ENCODE assay signal across 8 cellular contexts in the genomic region with DNA sequence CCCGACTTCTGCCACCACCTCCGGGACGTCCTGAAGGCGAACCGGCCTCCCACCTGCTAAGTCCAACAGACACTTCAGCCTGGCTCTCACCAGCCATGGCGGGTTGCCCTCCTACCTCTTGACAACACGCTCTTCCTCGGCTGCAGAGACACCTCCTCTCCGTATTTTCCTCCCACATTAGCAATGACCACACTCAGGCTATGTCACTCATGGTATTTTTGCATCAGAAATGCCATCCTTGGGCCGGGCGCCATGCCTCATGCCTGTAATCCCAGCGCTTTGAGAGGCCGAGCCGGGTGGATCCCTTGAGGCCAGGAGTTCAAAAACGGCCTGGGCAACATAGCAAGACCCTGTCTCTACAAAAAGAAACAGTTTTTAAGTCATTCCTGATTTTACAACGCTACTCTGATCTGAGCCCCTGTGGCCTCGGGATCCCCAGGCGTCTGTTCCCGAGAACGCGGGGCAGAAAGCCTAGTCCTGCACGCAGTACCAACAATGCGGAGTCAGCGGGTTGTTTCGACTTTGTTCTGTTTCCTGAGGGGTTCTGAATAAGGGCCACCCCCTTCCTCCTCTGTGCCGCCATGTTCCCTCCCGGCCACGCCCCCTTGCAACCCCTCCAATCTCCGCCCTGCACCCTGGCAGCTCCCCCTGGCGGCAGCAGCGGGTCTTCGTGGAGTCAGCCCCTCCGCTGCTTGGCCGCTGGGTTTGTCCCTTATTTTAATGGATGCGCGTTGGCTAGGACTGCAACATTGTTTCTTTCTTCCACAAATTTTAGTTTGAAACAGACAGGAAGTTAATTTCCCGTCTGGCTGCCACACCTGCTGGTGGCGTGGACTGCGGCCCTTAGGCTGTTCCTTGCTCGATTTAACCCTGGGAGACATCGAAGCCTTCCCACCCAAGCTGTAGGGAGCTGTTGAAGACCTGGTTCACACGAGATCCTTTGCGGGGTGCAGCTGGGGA. TPM values are rescaled to one million over a fixed set of nuclear protein-coding genes. Genes with fewer than 3 reads are reported as not detected.
A peak's percentile ranks its signal among the peaks of the same experiment; 100 is the strongest.
DNase-seq lines count a peak whose midpoint lies in the region; ATAC-seq and TF ChIP-seq lines count a peak whose summit lies in the region.

No MANE protein-coding gene starts in this region.

- POLR2A ChIA-PET in CD4-positive, alpha-beta memory T cell (lab: Charles Lee; ENCODE audit: partially characterized antibody): interaction anchor here (0.9 to 2.4 kb wide), 4 partner anchors 10 to 31 kb away, joined by 3 to 19 read pairs (median 4); a partner anchor contains a TSS

- WGBS in right lobe of liver (ENCODE audit: insufficient coverage, low coverage, low lambda C conversion rate, missing lambda C conversion rate): 27% methylated on average over 34 of the region's 43 CpGs

- TF ChIP-seq POLR2A in NB4 (IDR thresholded peaks at IDR 0.05; ENCODE audit: extremely low read depth, insufficient read length): peak; percentile 69
- TF ChIP-seq POLR2A in right lobe of liver (IDR thresholded peaks at IDR 0.05): peak; percentile 24

- no peaks in the 10 kb centered on the region for H3K9me3 ChIP-seq in CD4-positive, alpha-beta memory T cell (ENCODE audit: control insufficient read depth in 1 of 2, low read length in 2 of 2)
- no peaks in the 10 kb centered on the region for H3K9me3 ChIP-seq in right lobe of liver

- no peaks in the 10 kb centered on the region for H3K27me3 ChIP-seq in CD4-positive, alpha-beta memory T cell (ENCODE audit: insufficient read depth, low read length)
- no peaks in the 10 kb centered on the region for H3K27me3 ChIP-seq in right lobe of liver

- peak overlapping the region; percentile 29 for H3K27ac ChIP-seq in CD4-positive, alpha-beta memory T cell (ENCODE audit: low read depth, low read length)
- H3K27ac ChIP-seq in right lobe of liver: peak overlapping the region in 2 of 3 donors; percentile 21 to 40

- H3K4me1 ChIP-seq in CD4-positive, alpha-beta memory T cell (ENCODE audit: insufficient read depth, low read length): peaks cover 10% of the 10 kb centered on the region
- no peaks in the 10 kb centered on the region for H3K4me1 ChIP-seq in right lobe of liver

- TF ChIP-seq CTCF in NB4 (IDR thresholded peaks at IDR 0.05; ENCODE audit: low read depth, low read length): peak; percentile 99
- TF ChIP-seq CTCF in choroid plexus epithelial cell (conservative IDR thresholded peaks at IDR 0.05; ENCODE audit: low read depth, low read length): peak; percentile 78
- TF ChIP-seq CTCF in right lobe of liver (IDR thresholded peaks at IDR 0.05): peak; percentile 59 to 71 (median 66)

- H3K9me3 Mint-ChIP-seq in CD4-positive, alpha-beta memory T cell: peaks cover 0 to 3% (median 0%) of the 10 kb centered on the region in 8 donors

- no peaks in the 10 kb centered on the region for H3K27me3 Mint-ChIP-seq in CD4-positive, alpha-beta memory T cell

- peak overlapping the region; percentile 85 to 98 (median 93) for H3K27ac Mint-ChIP-seq in CD4-positive, alpha-beta memory T cell

- intact Hi-C loops in CD4-positive, alpha-beta memory T cell (cut with micrococcal nuclease): loop anchor here (1.0 kb wide), 2 partner anchors 9 to 82 kb away; a partner anchor contains a TSS
- intact Hi-C loops in right lobe of liver (cut with DNase I): loop anchor here in 1 of 2 donors (10.0 kb wide), 1 partner anchor 175 kb away; no protein-coding TSS in a partner anchor

- CTCF ChIA-PET in CD4-positive, alpha-beta memory T cell (lab: Charles Lee; ENCODE audit: partially characterized antibody): interaction anchor here (0.7 to 3.0 kb wide), 13 partner anchors 9 to 867 kb away, joined by 3 to 12 read pairs (median 5); a partner anchor contains a TSS

- peaks cover 0 to 7% of the 10 kb centered on the region in 2 donors for H3K36me3 Mint-ChIP-seq in CD4-positive, alpha-beta memory T cell

- H3K4me1 Mint-ChIP-seq in CD4-positive, alpha-beta memory T cell: peaks cover 11 to 21% (median 12%) of the 10 kb centered on the region in 4 donors

- ATAC-seq in GM21526 (IDR thresholded peaks at IDR 0.05; ENCODE audit: low FRiP score, unreplicated experiment) (peak; percentile 68), right lobe of liver (peak; percentile 92 to 96 (median 94)), HG03097 (IDR thresholded peaks at IDR 0.05; ENCODE audit: low FRiP score, unreplicated experiment) (no peak)

- H3K4me3 Mint-ChIP-seq in CD4-positive, alpha-beta memory T cell: peak overlapping the region; percentile 84 to 95 (median 92)

- H3K36me3 ChIP-seq in CD4-positive, alpha-beta memory T cell (ENCODE audit: insufficient read depth, low read length): no peaks in the 10 kb centered on the region
- no peaks in the 10 kb centered on the region for H3K36me3 ChIP-seq in right lobe of liver

- DNase-seq in CD4-positive, alpha-beta memory T cell: peak; percentile 89 to 94 (median 92)
- peak; percentile 96 for DNase-seq in NB4 (ENCODE audit: low read depth)
- peak; percentile 92 to 95 for DNase-seq in activated CD4-positive, alpha-beta T cell treated with anti-CD3 and anti-CD28 coated beads for 24 hours (ENCODE audit: low read depth in 2 of 2)
- peak; percentile 70 for DNase-seq in choroid plexus epithelial cell (ENCODE audit: low read depth)
- peak; percentile 80 to 86 (median 86) for DNase-seq in right lobe of liver
- DNase-seq in stimulated activated CD4-positive, alpha-beta T cell treated with anti-CD3 and anti-CD28 coated beads, TNF-alpha, amount 100 ng/mL, for 24 hours (ENCODE audit: low read depth in 3 of 3): peak; percentile 56 to 94 (median 87)

- H3K4me3 ChIP-seq in CD4-positive, alpha-beta memory T cell (ENCODE audit: low read length in 2 of 2): peak overlapping the region; percentile 35 to 52
- H3K4me3 ChIP-seq in NB4 (ENCODE audit: low read depth, low read length) (peak overlapping the region; percentile 88), choroid plexus epithelial cell (ENCODE audit: low read depth, low read length) (peak overlapping the region; percentile 51), right lobe of liver (peak overlapping the region; percentile 22 to 52 (median 41))

RNA-seq across cellular contexts. Expression of a gene that starts 9.7 kb away (rescaled TPM):
- total RNA-seq in CD4-positive, alpha-beta memory T cell: 10 to 100 TPM; 30.9 to 32.4 TPM
- 10 to 100 TPM; 41.8 to 60.7 TPM for polyA plus RNA-seq in CD4-positive, alpha-beta memory T cell
- 10 to 100 TPM; 24.3 to 43.1 (median 31.8) TPM for total RNA-seq in right lobe of liver
